8 cellular contexts compared by ENCODE assay signal in the genomic region with DNA sequence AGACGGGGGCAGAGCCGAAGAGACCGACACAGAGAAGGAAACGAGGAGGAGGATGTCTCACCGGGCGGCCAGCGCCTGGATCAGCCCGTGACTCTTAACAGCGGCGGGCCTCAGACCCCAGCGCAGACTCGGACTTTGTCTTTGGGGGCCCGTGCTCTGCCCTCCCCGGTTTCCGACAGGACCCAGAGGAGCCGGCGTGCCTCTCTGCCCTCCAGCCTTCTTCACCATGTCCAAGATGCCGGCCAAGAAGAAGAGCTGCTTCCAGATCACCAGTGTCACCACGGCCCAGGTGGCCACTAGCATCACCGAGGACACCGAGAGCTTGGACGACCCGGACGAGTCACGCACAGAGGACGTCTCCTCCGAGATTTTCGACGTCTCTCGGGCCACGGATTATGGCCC. TPM values are rescaled to one million over a fixed set of nuclear protein-coding genes. Genes with fewer than 3 reads are reported as not detected.
DNase-seq lines count a peak whose midpoint lies in the region; ATAC-seq, FAIRE-seq and TF ChIP-seq lines count a peak whose summit lies in the region.

No MANE protein-coding gene starts in this region.

- H3K27ac Mint-ChIP-seq in activated T-helper 17 cell treated with anti-CD3 and anti-CD28 coated beads, Interleukin-2, amount 50 U/mL, for 72 hours, result peak overlapping the region; percentile 90

- no peak for TF ChIP-seq CTCF in A549 (IDR thresholded peaks at IDR 0.05)
- TF ChIP-seq CTCF in stomach (IDR thresholded peaks at IDR 0.05), result no peak

- H3K9me3 ChIP-seq in A549 (no peaks in the 10 kb centered on the region), iPS-18c (ENCODE audit: control insufficient read depth, insufficient read depth, low read length) (peaks cover 3% of the 10 kb centered on the region), stomach (no peaks in the 10 kb centered on the region)

- intact Hi-C loops in stomach (cut with DNase I; ENCODE audit: low total_unique reads) (no loop called here), sciatic nerve (cut with DNase I) (no loop called here)

- peak overlapping the region; percentile 98 to 99 for H3K27ac ChIP-seq in A549
- H3K27ac ChIP-seq in stomach, result peak overlapping the region; percentile 99 to 100 (median 100)

- H3K9me3 Mint-ChIP-seq in activated T-helper 17 cell treated with anti-CD3 and anti-CD28 coated beads, Interleukin-2, amount 50 U/mL, for 72 hours, result no peaks in the 10 kb centered on the region

- H3K4me3 ChIP-seq in A549, result peak overlapping the region; percentile 78
- H3K4me3 ChIP-seq in iPS-18c (ENCODE audit: insufficient read depth, low read depth, low read length), result peak overlapping the region; percentile 90
- peak overlapping the region; percentile 79 to 98 (median 90) for H3K4me3 ChIP-seq in stomach

- no peaks in the 10 kb centered on the region for H3K27me3 ChIP-seq in stomach

- TF ChIP-seq EP300 in A549 (IDR thresholded peaks at IDR 0.05) (no peak), stomach (IDR thresholded peaks at IDR 0.05) (no peak)

- H3K4me3 Mint-ChIP-seq in activated T-helper 17 cell treated with anti-CD3 and anti-CD28 coated beads, Interleukin-2, amount 50 U/mL, for 72 hours, result peak overlapping the region; percentile 77

- no peak for DNase-seq in A549 (ENCODE audit: low read depth in 1 of 2, low spot score in 1 of 2)
- no peak for DNase-seq in stomach
- no peak for DNase-seq in GM19240 (ENCODE audit: insufficient read length, low spot score)
- DNase-seq in urothelium cell line (ENCODE audit: low spot score), result no peak
- DNase-seq in sciatic nerve (ENCODE audit: low spot score), result no peak

- CTCF ChIA-PET in A549 (lab: Yijun Ruan, JAX), result interaction anchor here (0.8 to 8.0 kb wide), 33 partner anchors 9 to 473 kb away, joined by 3 to 75 read pairs (median 4); no protein-coding TSS in a partner anchor

- no peaks in the 10 kb centered on the region for H3K36me3 ChIP-seq in stomach

- FAIRE-seq in A549 (lab: Jason Lieb, UNC), result no peak
- FAIRE-seq in urothelium cell line (lab: Jason Lieb, UNC), result no peak

- H3K36me3 Mint-ChIP-seq in activated T-helper 17 cell treated with anti-CD3 and anti-CD28 coated beads, Interleukin-2, amount 50 U/mL, for 72 hours (ENCODE audit: low read depth), result peaks cover 41% of the 10 kb centered on the region

- TF ChIP-seq POLR2A in A549 (IDR thresholded peaks at IDR 0.05; ENCODE audit: low read length) (no peak), stomach (IDR thresholded peaks at IDR 0.05) (no peak)

- POLR2A ChIA-PET in A549 (lab: Yijun Ruan, JAX), result interaction anchor here (0.8 to 3.0 kb wide), 22 partner anchors 9 to 440 kb away, joined by 3 to 47 read pairs (median 5); a partner anchor contains a TSS

- no peaks in the 10 kb centered on the region for H3K27me3 Mint-ChIP-seq in activated T-helper 17 cell treated with anti-CD3 and anti-CD28 coated beads, Interleukin-2, amount 50 U/mL, for 72 hours

- no peak for TF ChIP-seq RAD21 in A549 (conservative IDR thresholded peaks at IDR 0.05 in 1 of 2, IDR thresholded peaks at IDR 0.05 in 1 of 2)

- H3K4me1 Mint-ChIP-seq in activated T-helper 17 cell treated with anti-CD3 and anti-CD28 coated beads, Interleukin-2, amount 50 U/mL, for 72 hours, result peaks cover 15% of the 10 kb centered on the region

- H3K4me2 ChIP-seq in A549, result peak overlapping the region; percentile 98

- peaks cover 23% of the 10 kb centered on the region for H3K4me1 ChIP-seq in A549
- H3K4me1 ChIP-seq in stomach, result peaks cover 0 to 37% (median 28%) of the 10 kb centered on the region in 4 donors

- 2% methylated on average over 7 of the region's 31 CpGs for WGBS in A549 (ENCODE audit: missing lambda C conversion rate)
- 0 to 2% (median 1%) methylated on average over 25 to 31 of the region's 31 CpGs for WGBS in stomach, 5 donors

- ATAC-seq in A549 (peak; percentile 10 to 52), GM21528 (IDR thresholded peaks at IDR 0.05; ENCODE audit: low FRiP score, unreplicated experiment) (peak; percentile 0), sciatic nerve (no peak)
- peak; percentile 56 for ATAC-seq in activated T-helper 17 cell treated with anti-CD3 and anti-CD28 coated beads, Interleukin-2, amount 50 U/mL, for 72 hours (replicated peaks)

TF ChIP-seq in A549, 52 proteins besides CTCF, POLR2A, EP300 and RAD21:
- TF ChIP-seq NR3C1 (IDR thresholded peaks at IDR 0.05) (no peak), TP53 (CRISPR knock-in tag; IDR thresholded peaks at IDR 0.05) (no peak), PHF8 (IDR thresholded peaks at IDR 0.05; ENCODE audit: borderline replicate concordance, low read depth) (0 out of 2 replicates have a peak, but pooled peaks have one; percentile 1), FOSL2 (IDR thresholded peaks at IDR 0.05) (no peak), FOSL2 (CRISPR knock-in tag; IDR thresholded peaks at IDR 0.05) (no peak), ZC3H11A (IDR thresholded peaks at IDR 0.05) (no peak), RNF2 (IDR thresholded peaks at IDR 0.05; ENCODE audit: borderline replicate concordance, low read depth) (no peak)
TF ChIP-seq in A549: peak in this region for 1.

RNA-seq across cellular contexts. Expression of a gene that starts 1.0 kb away (rescaled TPM):
- polyA plus RNA-seq in A549 (2011; rRNA removed), result 13.8 and 13.9 TPM in 2 replicates
- 3.2 and 4.0 TPM in 2 replicates for polyA plus RNA-seq in A549 (2012; cell fraction: cytosol; rRNA removed)
- polyA plus RNA-seq in A549 (2012; cell fraction: nucleus; rRNA removed), result 5.5 and 7.9 TPM in 2 replicates
- polyA plus RNA-seq in A549 (2017; fragmentation: RNase III; extraction: RNeasy Plus Mini Kit Qiagen cat#74134 plus additional on column Dnase treatment), result 8.8 to 11.1 TPM (median 10.1 TPM) in 3 replicates
- polyA minus RNA-seq in A549 (2011; rRNA and poly(A)+ RNA removed), result 27.4 and 34.4 TPM in 2 replicates
- total RNA-seq in activated T-helper 17 cell treated with anti-CD3 and anti-CD28 coated beads, Interleukin-2, amount 50 U/mL, for 72 hours, result 10 to 100 TPM; 13.9 to 14.6 TPM
- total RNA-seq in stomach, result 10 to 100 TPM; 12.9 to 32.2 (median 23.9) TPM
- polyA plus RNA-seq in stomach, result 10 to 100 TPM in 1 of 3 donors, 1 to 10 TPM in 2; 7.1 to 13.6 (median 7.7) TPM
- total RNA-seq in sciatic nerve, result 30.6 TPM
